Comparison of ENCODE assay signal across 20 cellular contexts in genomic region chr12:9725471-9725870, GRCh38. TPM values are rescaled to one million over a fixed set of nuclear protein-coding genes. Genes with fewer than 3 reads are reported as not detected.
"Had no signal": no experiment of that assay in that cellular context is flagged by ENCODE, and none has a peak within 500 bp of the region (broad histone marks: within the 10 kb centered on the region; RNA-seq: fewer than 3 reads in every experiment).

No MANE protein-coding gene starts in this region.

- H3K4me1 Mint-ChIP-seq: stimulated activated effector memory CD8-positive, alpha-beta T cell treated with anti-CD3 and anti-CD28 coated beads, Interleukin-12 subunit alpha, Interleukin-12 subunit beta, amount 100 ng/mL, for 72 hours had no signal

- H3K79me2 ChIP-seq: hepatocyte had no signal

- ATAC-seq: esophagus mucosa; left lobe of liver; pancreas; sciatic nerve; stimulated activated effector memory CD8-positive, alpha-beta T cell treated with anti-CD3 and anti-CD28 coated beads, Interleukin-12 subunit alpha, Interleukin-12 subunit beta, amount 100 ng/mL, for 72 hours; T-helper 17 cell had no signal

- H3K27me3 Mint-ChIP-seq: naive B cell had no signal

- H3K36me3 Mint-ChIP-seq: naive B cell; stimulated activated effector memory CD8-positive, alpha-beta T cell treated with anti-CD3 and anti-CD28 coated beads, Interleukin-12 subunit alpha, Interleukin-12 subunit beta, amount 100 ng/mL, for 72 hours had no signal

- DNase-seq: activated CD4-positive, alpha-beta T cell treated with anti-CD3 and anti-CD28 coated beads, Interleukin-2, amount 10 ng/mL, durations not matched to agents 24 days and 14 days; activated CD4-positive, CD25-positive, alpha-beta regulatory T cell; activated naive CD4-positive, alpha-beta T cell treated with Interleukin-2 at 50 U/mL for 16 hours; dorsolateral prefrontal cortex; endodermal cell; islet precursor cell; naive B cell; pancreas; T-helper 17 cell; tibial artery had no signal

- H3K4me1 ChIP-seq: ascending aorta, tibial artery had no signal

- H3K27me3 ChIP-seq: ascending aorta, hepatocyte, pancreas, tibial artery, vagina had no signal

- H3K9me3 Mint-ChIP-seq: activated CD4-positive, alpha-beta T cell treated with anti-CD3 and anti-CD28 coated beads, Interleukin-2, amount 10 ng/mL, durations not matched to agents 24 days and 14 days; activated T-helper 1 cell treated with anti-CD3 and anti-CD28 coated beads, Interleukin-12 subunit alpha, Interleukin-12 subunit beta, Interleukin-2, Interleukin-4 antibody, amounts not matched to agents 30 ng/mL and 10 ng/mL and 1 ng/mL, durations not matched to agents 14 hours and 24 hours and 36 hours; endodermal cell; naive B cell; stimulated activated effector memory CD8-positive, alpha-beta T cell treated with anti-CD3 and anti-CD28 coated beads, Interleukin-12 subunit alpha, Interleukin-12 subunit beta, amount 100 ng/mL, for 72 hours had no signal

- H2AFZ ChIP-seq: hepatocyte had no signal

- H3K4me3 ChIP-seq: ascending aorta, dorsolateral prefrontal cortex, hepatocyte, pancreas, tibial artery, vagina had no signal

- H3K9me3 ChIP-seq: ascending aorta, pancreas, tibial artery, vagina had no signal

- H3K4me2 ChIP-seq: hepatocyte had no signal

- H3K4me3 Mint-ChIP-seq: activated CD4-positive, alpha-beta T cell treated with anti-CD3 and anti-CD28 coated beads, Interleukin-2, amount 10 ng/mL, durations not matched to agents 24 days and 14 days; activated T-helper 1 cell treated with anti-CD3 and anti-CD28 coated beads, Interleukin-12 subunit alpha, Interleukin-12 subunit beta, Interleukin-2, Interleukin-4 antibody, amounts not matched to agents 30 ng/mL and 10 ng/mL and 1 ng/mL, durations not matched to agents 14 hours and 24 hours and 36 hours; endodermal cell; stimulated activated effector memory CD8-positive, alpha-beta T cell treated with anti-CD3 and anti-CD28 coated beads, Interleukin-12 subunit alpha, Interleukin-12 subunit beta, amount 100 ng/mL, for 72 hours; T-helper 17 cell had no signal

- H3K27ac ChIP-seq: ascending aorta, dorsolateral prefrontal cortex, hepatocyte, pancreas, tibial artery, vagina had no signal

- H3K36me3 ChIP-seq: ascending aorta, pancreas, tibial artery, vagina had no signal

- H3K27ac Mint-ChIP-seq: activated CD4-positive, alpha-beta T cell treated with anti-CD3 and anti-CD28 coated beads, Interleukin-2, amount 10 ng/mL, durations not matched to agents 24 days and 14 days; activated T-helper 1 cell treated with anti-CD3 and anti-CD28 coated beads, Interleukin-12 subunit alpha, Interleukin-12 subunit beta, Interleukin-2, Interleukin-4 antibody, amounts not matched to agents 30 ng/mL and 10 ng/mL and 1 ng/mL, durations not matched to agents 14 hours and 24 hours and 36 hours; endodermal cell; stimulated activated effector memory CD8-positive, alpha-beta T cell treated with anti-CD3 and anti-CD28 coated beads, Interleukin-12 subunit alpha, Interleukin-12 subunit beta, amount 100 ng/mL, for 72 hours; T-helper 17 cell had no signal

RNA-seq across cellular contexts. Expression of gene CLECL1, which starts 7.4 kb away (rescaled TPM):
- total RNA-seq: ascending aorta, endodermal cell, esophagus mucosa, glomerular endothelial cell, hepatocyte, lung microvascular endothelial cell, vagina had no signal
- polyA plus RNA-seq: hepatocyte, pancreas had no signal

RNA-seq across cellular contexts. Expression of gene CD69, which starts 35.2 kb away (rescaled TPM):
- total RNA-seq: endodermal cell had no signal

RNA-seq across cellular contexts. Expression of gene CLEC2D, which starts 56.0 kb away (rescaled TPM):
- total RNA-seq: ascending aorta had no signal
